Comparison of ENCODE assay signal across 18 cellular contexts in genomic region chr18:70442933-70443332, GRCh38.
"Had no signal": no experiment of that assay in that cellular context is flagged by ENCODE, and none has a peak within 500 bp of the region (broad histone marks: within the 10 kb centered on the region; RNA-seq: fewer than 3 reads in every experiment).

No MANE protein-coding gene starts in this region.

- ATAC-seq: activated naive CD8-positive, alpha-beta T cell treated with anti-CD3 and anti-CD28 coated beads, Interleukin-2, amount 50 U/mL, for 24 hours; activated T-helper 17 cell treated with anti-CD3 and anti-CD28 coated beads, Interleukin-2, amount 50 U/mL, for 72 hours; esophagus mucosa; naive thymus-derived CD8-positive, alpha-beta T cell had no signal

- H3K36me3 ChIP-seq: ascending aorta, left ventricle myocardium inferior, tibial artery, uterus had no signal

- H3K4me1 ChIP-seq: ascending aorta, left ventricle myocardium inferior, tibial artery, uterus had no signal

- H3K27me3 ChIP-seq: ascending aorta, dorsolateral prefrontal cortex, tibial artery, uterus had no signal

- H3K4me3 Mint-ChIP-seq: activated naive CD8-positive, alpha-beta T cell treated with anti-CD3 and anti-CD28 coated beads, Interleukin-2, amount 50 U/mL, for 24 hours; activated T-helper 17 cell treated with anti-CD3 and anti-CD28 coated beads, Interleukin-2, amount 50 U/mL, for 72 hours; memory B cell; naive thymus-derived CD8-positive, alpha-beta T cell had no signal

- H3K9me3 ChIP-seq: uterus had no signal

- H3K4me3 ChIP-seq: ascending aorta, dorsolateral prefrontal cortex, left ventricle myocardium inferior, tibial artery, uterus had no signal

- H3K27ac Mint-ChIP-seq: activated naive CD8-positive, alpha-beta T cell treated with anti-CD3 and anti-CD28 coated beads, Interleukin-2, amount 50 U/mL, for 24 hours; activated T-helper 17 cell treated with anti-CD3 and anti-CD28 coated beads, Interleukin-2, amount 50 U/mL, for 72 hours; memory B cell; naive thymus-derived CD8-positive, alpha-beta T cell had no signal

- DNase-seq: activated CD4-positive, alpha-beta T cell treated with anti-CD3 and anti-CD28 coated beads, Interleukin-2, amount 50 U/mL, for 48 hours; activated naive CD4-positive, alpha-beta T cell treated with Interleukin-2 at 50 U/mL for 16 hours; activated naive CD8-positive, alpha-beta T cell treated with anti-CD3 and anti-CD28 coated beads, Interleukin-2, amount 50 U/mL, for 24 hours; dorsolateral prefrontal cortex; hypothalamus; kidney; left ventricle myocardium inferior; naive thymus-derived CD8-positive, alpha-beta T cell; stimulated activated CD4-positive, alpha-beta T cell treated with anti-CD3 and anti-CD28 coated beads, Interleukin-2, amount 100 ng/mL, for 48 hours; stimulated activated naive CD4-positive, alpha-beta T cell; T1000; tibial artery; uterus had no signal

- H3K27ac ChIP-seq: ascending aorta, dorsolateral prefrontal cortex, left ventricle myocardium inferior, tibial artery, uterus, VCaP had no signal

- H3K36me3 Mint-ChIP-seq: memory B cell had no signal

- H3K4me1 Mint-ChIP-seq: activated naive CD8-positive, alpha-beta T cell treated with anti-CD3 and anti-CD28 coated beads, Interleukin-2, amount 50 U/mL, for 24 hours; activated T-helper 17 cell treated with anti-CD3 and anti-CD28 coated beads, Interleukin-2, amount 50 U/mL, for 72 hours; memory B cell; naive thymus-derived CD8-positive, alpha-beta T cell had no signal
